Comparison of ENCODE assay signal across 34 cellular contexts in the genomic region with DNA sequence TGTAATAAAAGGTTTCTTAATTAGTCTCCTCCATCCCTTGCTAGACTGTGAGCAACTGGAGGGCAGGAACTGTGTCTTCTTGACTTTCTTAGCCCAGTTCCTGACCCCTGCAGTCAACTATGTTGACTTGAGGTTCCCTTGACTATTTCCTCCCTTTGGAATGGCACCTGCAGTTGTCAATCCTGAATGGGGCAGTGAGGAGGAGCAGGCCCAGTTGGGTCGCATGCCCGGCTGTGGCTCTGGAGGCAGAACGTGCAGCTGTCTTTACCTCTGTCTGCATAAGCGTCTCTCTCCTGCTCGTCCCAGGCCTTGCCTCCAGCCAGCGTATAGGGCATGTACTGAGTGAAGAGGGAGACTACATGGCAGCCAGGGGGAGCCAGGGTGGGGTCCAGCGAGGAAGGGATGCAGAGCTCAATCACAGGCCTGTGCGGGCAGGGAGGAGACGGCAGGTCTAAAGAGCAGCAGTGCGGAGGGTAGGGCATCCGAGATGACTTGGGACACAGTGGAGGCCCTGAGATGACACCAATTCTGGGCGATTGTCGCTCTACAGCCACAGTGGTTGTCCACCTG. TPM values are rescaled to one million over a fixed set of nuclear protein-coding genes. Genes with fewer than 3 reads are reported as not detected.
A peak's percentile ranks its signal among the peaks of the same experiment; 100 is the strongest.
DNase-seq lines count a peak whose midpoint lies in the region; ATAC-seq and TF ChIP-seq lines count a peak whose summit lies in the region.
"Had no signal": no experiment of that assay in that cellular context is flagged by ENCODE, and none has a peak within 500 bp of the region (broad histone marks: within the 10 kb centered on the region; RNA-seq: fewer than 3 reads in every experiment).

No MANE protein-coding gene starts in this region.

- H3K9ac ChIP-seq in smooth muscle cell (ENCODE audit: low read depth): no peak overlapping the region
- H3K9ac ChIP-seq: parathyroid adenoma had no signal

- CTCF ChIA-PET in HEK293 (lab: Yijun Ruan, JAX): interaction anchor here (0.7 kb wide), 1 partner anchor 133 kb away, joined by 4 read pairs; no protein-coding TSS in a partner anchor
- CTCF ChIA-PET in activated CD8-positive, alpha-beta T cell treated with anti-CD3 and anti-CD28 coated beads for 36 hours (lab: Charles Lee): no interaction called here

- H3K4me2 ChIP-seq in smooth muscle cell: no peak overlapping the region
- H3K4me2 ChIP-seq: A549, PC-9 had no signal

- H3K27me3 ChIP-seq in smooth muscle cell (ENCODE audit: low read depth): no peaks in the 10 kb centered on the region
- H3K27me3 ChIP-seq: foreskin keratinocyte, heart right ventricle, uterus had no signal

- no peak overlapping the region for H3K4me3 ChIP-seq in HEK293 (ENCODE audit: low read depth, low read length)
- no peak overlapping the region for H3K4me3 ChIP-seq in choroid plexus epithelial cell (ENCODE audit: low read depth, low read length)
- no peak overlapping the region for H3K4me3 ChIP-seq in smooth muscle cell
- H3K4me3 ChIP-seq: A549, coronary artery, heart right ventricle, lower lobe of right lung, PC-9, spleen, thoracic aorta, uterus had no signal

- peak; percentile 29 for DNase-seq in 8988T
- no peak for DNase-seq in choroid plexus epithelial cell (ENCODE audit: low read depth)
- peak; percentile 87 for DNase-seq in myocyte (ENCODE audit: low read depth)
- DNase-seq in smooth muscle cell (lab: John Stamatoyannopoulos, UW; ENCODE audit: unreplicated experiment): no peak
- no peak for DNase-seq in activated CD8-positive, alpha-beta T cell treated with anti-CD3 and anti-CD28 coated beads for 36 hours
- no peak for DNase-seq in left cardiac atrium
- DNase-seq: anterior cingulate cortex; DMS79 treated with DMSO at 0.1 percent for 48 hours; effector memory CD8-positive, alpha-beta T cell; foreskin keratinocyte; GF-D8; heart right ventricle; kidney glomerular epithelial cell; lower lobe of right lung; NCI-H1417; NCI-H2029 treated with DMSO at 0.1 percent for 48 hours; NCI-H226; NCI-H526 treated with DMSO at 0.1 percent for 48 hours; PC-9; SHP77; spleen; stimulated activated CD4-positive, alpha-beta T cell treated with anti-CD3 and anti-CD28 coated beads, Interleukin-2, amount 100 ng/mL, for 24 hours; stimulated activated naive CD8-positive, alpha-beta T cell treated with anti-CD3 and anti-CD28 coated beads, Interleukin-15, amount 100 ng/mL, for 72 hours; T-helper 2 cell; uterus had no signal

- H3K36me3 Mint-ChIP-seq in activated CD8-positive, alpha-beta T cell treated with anti-CD3 and anti-CD28 coated beads for 36 hours (ENCODE audit: low read depth): no peaks in the 10 kb centered on the region

- H3K27ac Mint-ChIP-seq in activated CD8-positive, alpha-beta T cell treated with anti-CD3 and anti-CD28 coated beads for 36 hours: no peak overlapping the region
- H3K27ac Mint-ChIP-seq: activated naive CD8-positive, alpha-beta T cell; nephron; stimulated activated naive CD8-positive, alpha-beta T cell treated with anti-CD3 and anti-CD28 coated beads, Interleukin-15, amount 100 ng/mL, for 72 hours had no signal

- no peaks in the 10 kb centered on the region for H3K27me3 Mint-ChIP-seq in activated CD8-positive, alpha-beta T cell treated with anti-CD3 and anti-CD28 coated beads for 36 hours
- H3K27me3 Mint-ChIP-seq: activated naive CD8-positive, alpha-beta T cell; effector memory CD8-positive, alpha-beta T cell; stimulated activated naive CD8-positive, alpha-beta T cell treated with anti-CD3 and anti-CD28 coated beads, Interleukin-15, amount 100 ng/mL, for 72 hours had no signal

- no peaks in the 10 kb centered on the region for H3K9me3 ChIP-seq in HEK293 (ENCODE audit: control insufficient read depth, insufficient read depth, low read depth, low read length)
- H3K9me3 ChIP-seq in smooth muscle cell (replicated peaks; ENCODE audit: low read depth): no peaks in the 10 kb centered on the region
- H3K9me3 ChIP-seq: A549, heart right ventricle, lower lobe of right lung, spleen, thoracic aorta, uterus had no signal

- no peaks in the 10 kb centered on the region for H4K20me1 ChIP-seq in smooth muscle cell (ENCODE audit: low read depth)

- POLR2A ChIA-PET in HEK293 (lab: Yijun Ruan, JAX): no interaction called here
- POLR2A ChIA-PET in activated CD8-positive, alpha-beta T cell treated with anti-CD3 and anti-CD28 coated beads for 36 hours (lab: Charles Lee): no interaction called here

- TF ChIP-seq CTCF in HEK293 (tag by site-specific recombination; IDR thresholded peaks at IDR 0.05) (no peak), choroid plexus epithelial cell (conservative IDR thresholded peaks at IDR 0.05; ENCODE audit: low read depth, low read length) (peak; percentile 24), smooth muscle cell (IDR thresholded peaks at IDR 0.05; ENCODE audit: borderline replicate concordance, insufficient read depth, poor library complexity, severe bottlenecking) (no peak)
- TF ChIP-seq CTCF in activated CD8-positive, alpha-beta T cell treated with anti-CD3 and anti-CD28 coated beads for 36 hours (IDR thresholded peaks at IDR 0.05): no peak

- H2AFZ ChIP-seq in smooth muscle cell (ENCODE audit: low read depth): no peak overlapping the region
- H2AFZ ChIP-seq: parathyroid adenoma, PC-9 had no signal

- 93% methylated on average over 13 of the region's 13 CpGs for WGBS in smooth muscle cell (ENCODE audit: low lambda C conversion rate)

- H3K4me1 ChIP-seq in HEK293 (ENCODE audit: control insufficient read depth, insufficient read depth, low read length) (no peaks in the 10 kb centered on the region), smooth muscle cell (ENCODE audit: low read depth) (no peaks in the 10 kb centered on the region)
- H3K4me1 ChIP-seq: foreskin keratinocyte, parathyroid adenoma, uterus had no signal

- H3K36me3 ChIP-seq in HEK293 (ENCODE audit: control insufficient read depth in 2 of 2, insufficient read depth in 1 of 2, low read length in 2 of 2): no peaks in the 10 kb centered on the region
- H3K36me3 ChIP-seq in smooth muscle cell (ENCODE audit: low read depth): no peaks in the 10 kb centered on the region
- H3K36me3 ChIP-seq: uterus had no signal

- ATAC-seq in activated CD8-positive, alpha-beta T cell treated with anti-CD3 and anti-CD28 coated beads for 36 hours: no peak
- ATAC-seq in left cardiac atrium (no peak), GM19467 (IDR thresholded peaks at IDR 0.05; ENCODE audit: unreplicated experiment) (no peak)
- ATAC-seq: effector memory CD8-positive, alpha-beta T cell; esophagus mucosa; foreskin keratinocyte; heart right ventricle; lower lobe of right lung; stimulated activated naive CD8-positive, alpha-beta T cell treated with anti-CD3 and anti-CD28 coated beads, Interleukin-15, amount 100 ng/mL, for 72 hours had no signal

- H3K27ac ChIP-seq in HEK293 (ENCODE audit: extremely low read depth, low read depth, low read length) (no peak overlapping the region), smooth muscle cell (ENCODE audit: low read depth) (no peak overlapping the region)
- H3K27ac ChIP-seq: A549, coronary artery, foreskin keratinocyte, heart right ventricle, lower lobe of right lung, parathyroid adenoma, PC-9, spleen, thoracic aorta, uterus had no signal

- peaks cover 3% of the 10 kb centered on the region for H3F3A ChIP-seq in smooth muscle cell (ENCODE audit: low read depth)

- peaks cover 15% of the 10 kb centered on the region for H3K4me1 Mint-ChIP-seq in activated CD8-positive, alpha-beta T cell treated with anti-CD3 and anti-CD28 coated beads for 36 hours (ENCODE audit: low read depth)
- H3K4me1 Mint-ChIP-seq: nephron had no signal

- intact Hi-C loops in activated CD8-positive, alpha-beta T cell treated with anti-CD3 and anti-CD28 coated beads for 36 hours (cut with micrococcal nuclease): no loop called here
- intact Hi-C loops in left cardiac atrium (cut with DNase I): no loop called here

- H3K4me3 Mint-ChIP-seq in activated CD8-positive, alpha-beta T cell treated with anti-CD3 and anti-CD28 coated beads for 36 hours: no peak overlapping the region
- H3K4me3 Mint-ChIP-seq: activated naive CD8-positive, alpha-beta T cell; effector memory CD8-positive, alpha-beta T cell; nephron; stimulated activated naive CD8-positive, alpha-beta T cell treated with anti-CD3 and anti-CD28 coated beads, Interleukin-15, amount 100 ng/mL, for 72 hours had no signal

- no peaks in the 10 kb centered on the region for H3K9me3 Mint-ChIP-seq in activated CD8-positive, alpha-beta T cell treated with anti-CD3 and anti-CD28 coated beads for 36 hours
- H3K9me3 Mint-ChIP-seq: effector memory CD8-positive, alpha-beta T cell; nephron; stimulated activated naive CD8-positive, alpha-beta T cell treated with anti-CD3 and anti-CD28 coated beads, Interleukin-15, amount 100 ng/mL, for 72 hours had no signal

- no peaks in the 10 kb centered on the region for H3K79me2 ChIP-seq in smooth muscle cell (ENCODE audit: low read depth)
- H3K79me2 ChIP-seq: parathyroid adenoma had no signal

TF ChIP-seq in HEK293, 187 proteins besides CTCF, POLR2A, EP300 and RAD21:
- TF ChIP-seq ZNF155 (tag by site-specific recombination; IDR thresholded peaks at IDR 0.05): no peak
- peak; percentile 70 for TF ChIP-seq KLF1 (tag by site-specific recombination; IDR thresholded peaks at IDR 0.05)

RNA-seq across cellular contexts. Expression of gene PYROXD2, which starts 26.8 kb away (rescaled TPM):
- total RNA-seq in myocyte: 7.3 and 9.7 TPM in 2 replicates
- 10.3 TPM for polyA plus RNA-seq in myocyte (2012)
- 3.6 and 51.9 TPM in 2 replicates for total RNA-seq in smooth muscle cell
- polyA plus RNA-seq in smooth muscle cell: 6.1 and 7.9 TPM in 2 replicates
- total RNA-seq in activated CD8-positive, alpha-beta T cell treated with anti-CD3 and anti-CD28 coated beads for 36 hours: 1 to 10 TPM; 5.3 to 6.2 TPM
- 1 to 10 TPM; 6.1 to 6.6 TPM for total RNA-seq in left cardiac atrium

RNA-seq across cellular contexts. Expression of gene HPS1, which starts 58.6 kb away (rescaled TPM):
- 28.9 and 35.0 TPM in 2 replicates for total RNA-seq in myocyte
- 55.9 TPM for polyA plus RNA-seq in myocyte (2012)
- total RNA-seq in smooth muscle cell: 9.6 and 11.5 TPM in 2 replicates
- 35.6 and 40.7 TPM in 2 replicates for polyA plus RNA-seq in smooth muscle cell
- 10 to 100 TPM; 51.9 to 52.1 TPM for total RNA-seq in activated CD8-positive, alpha-beta T cell treated with anti-CD3 and anti-CD28 coated beads for 36 hours
- total RNA-seq in left cardiac atrium: 10 to 100 TPM; 28.7 to 29.4 TPM

Comparison
In these comparisons a context has a peak if more than half of its experiments do, and no peak if none do; other contexts are left out.
1. DNase-seq: peak in 8988T (single experiment) and myocyte (single experiment); none in choroid plexus epithelial cell (single experiment), smooth muscle cell (single experiment), activated CD8-positive, alpha-beta T cell treated with anti-CD3 and anti-CD28 coated beads for 36 hours (single experiment) and left cardiac atrium (single experiment).